26 cellular contexts compared by ENCODE assay signal in genomic region chr11:34929794-34930763, GRCh38. TPM values are rescaled to one million over a fixed set of nuclear protein-coding genes. Genes with fewer than 3 reads are reported as not detected.
DNase-seq lines count a peak whose midpoint lies in the region; ATAC-seq, FAIRE-seq and TF ChIP-seq lines count a peak whose summit lies in the region.
"Had no signal": no experiment of that assay in that cellular context is flagged by ENCODE, and none has a peak within 500 bp of the region (broad histone marks: within the 10 kb centered on the region; RNA-seq: fewer than 3 reads in every experiment).

No MANE protein-coding gene starts in this region.

- H3K9me2 ChIP-seq in SK-N-SH: no peaks in the 10 kb centered on the region

- peak overlapping the region; percentile 30 for H3K27ac Mint-ChIP-seq in type B pancreatic cell

- no peak for ATAC-seq in SK-N-SH treated with all-trans-retinoic acid at 6 μM for 48 hours
- peak; percentile 100 for ATAC-seq in HepG2
- no peak for ATAC-seq in sciatic nerve
- no peak for ATAC-seq in GM21447 (IDR thresholded peaks at IDR 0.05; ENCODE audit: unreplicated experiment)
- ATAC-seq: left ventricle myocardium superior had no signal

- no peaks in the 10 kb centered on the region for H4K20me1 ChIP-seq in SK-N-SH (ENCODE audit: insufficient read depth)
- H4K20me1 ChIP-seq in HepG2 (ENCODE audit: insufficient read depth, low read length): 0 out of 2 replicates have a peak, but pooled peaks cover 7% of the 10 kb centered on the region

- WGBS in SK-N-SH (ENCODE audit: low lambda C conversion rate): 92% methylated on average over 11 of the region's 11 CpGs
- 42% methylated on average over 10 of the region's 11 CpGs for WGBS in HepG2 (ENCODE audit: low lambda C conversion rate)

- H3K79me2 ChIP-seq in SK-N-SH (ENCODE audit: insufficient read depth) (peaks cover 66% of the 10 kb centered on the region), HepG2 (ENCODE audit: insufficient read depth, low read length) (peaks cover 79% of the 10 kb centered on the region)

- H3K9ac ChIP-seq in SK-N-SH (no peak overlapping the region), HepG2 (ENCODE audit: insufficient read depth, low read depth, low read length) (peak overlapping the region; percentile 49)
- H3K9ac ChIP-seq: BLaER1 had no signal

- peak; percentile 71 for FAIRE-seq in HepG2 (lab: Jason Lieb, UNC)

- no peak for TF ChIP-seq RAD21 in SK-N-SH (IDR thresholded peaks at IDR 0.05; ENCODE audit: low read length)
- no peak for TF ChIP-seq RAD21 in HepG2 (CRISPR knock-in tag; IDR thresholded peaks at IDR 0.05)

- no peak overlapping the region for H3K27ac ChIP-seq in SK-N-SH (ENCODE audit: low read depth in 2 of 2, low read length in 1 of 2)
- peak overlapping the region; percentile 80 for H3K27ac ChIP-seq in HepG2 (ENCODE audit: extremely low read length, insufficient read depth, low read length)
- H3K27ac ChIP-seq: ascending aorta, BLaER1, esophagus muscularis mucosa, right atrium auricular region, tibial nerve, WERI-Rb-1 had no signal

- no peak for TF ChIP-seq POLR2A in HepG2 (IDR thresholded peaks at IDR 0.05; ENCODE audit: insufficient read depth in 1 of 2, low read depth in 2 of 2, low read length in 2 of 2)

- H3K4me2 ChIP-seq in SK-N-SH (no peak overlapping the region), HepG2 (ENCODE audit: low read depth, low read length) (peak overlapping the region; percentile 60)
- H3K4me2 ChIP-seq: BLaER1 had no signal

- no peak for TF ChIP-seq CTCF in SK-N-SH (IDR thresholded peaks at IDR 0.05)
- TF ChIP-seq CTCF in HepG2 (CRISPR knock-in tag; IDR thresholded peaks at IDR 0.05): 0 out of 2 replicates have a peak, but pooled peaks have one; percentile 7
- TF ChIP-seq CTCF in type B pancreatic cell (conservative IDR thresholded peaks at IDR 0.05): no peak

- no peak for TF ChIP-seq EP300 in SK-N-SH (IDR thresholded peaks at IDR 0.05; ENCODE audit: borderline replicate concordance in 1 of 2, low read depth in 1 of 2, low read length in 1 of 2)
- peak; percentile 44 to 92; a peak in 3 of 4 replicates for TF ChIP-seq EP300 in HepG2 (IDR thresholded peaks at IDR 0.05; ENCODE audit: low read depth in 2 of 2, low read length in 2 of 2)
- TF ChIP-seq EP300 in HepG2 (CRISPR knock-in tag; IDR thresholded peaks at IDR 0.05; ENCODE audit: borderline replicate concordance): peak; percentile 87

- POLR2A ChIA-PET in SK-N-SH (lab: Yijun Ruan, JAX) (no interaction called here), HepG2 (lab: Yijun Ruan, JAX) (interaction anchor here (0.7 to 2.9 kb wide), 13 partner anchors 10 to 461 kb away, joined by 3 to 46 read pairs (median 3); partner anchors contain the start of genes APIP and PDHX)

- H2AFZ ChIP-seq in SK-N-SH (ENCODE audit: low read depth) (no peak overlapping the region), HepG2 (ENCODE audit: low read length) (no peak overlapping the region)

- H3K9me3 ChIP-seq in SK-N-SH (no peaks in the 10 kb centered on the region), HepG2 (ENCODE audit: low read length) (no peaks in the 10 kb centered on the region)
- H3K9me3 ChIP-seq: ascending aorta, BLaER1, esophagus muscularis mucosa, right atrium auricular region, tibial nerve had no signal

- peak overlapping the region; percentile 12 for H3K4me3 Mint-ChIP-seq in type B pancreatic cell

- CTCF ChIA-PET in SK-N-SH (lab: Yijun Ruan, JAX): interaction anchor here (0.9 to 6.8 kb wide), 7 partner anchors 8 to 482 kb away, joined by 3 to 92 read pairs (median 3); no protein-coding TSS in a partner anchor
- CTCF ChIA-PET in HepG2 (lab: Yijun Ruan, JAX; ENCODE audit: low intra/inter-chr PET ratio, low total read pairs): no interaction called here

- H3K36me3 ChIP-seq in SK-N-SH (replicated peaks in 1 of 2; ENCODE audit: control insufficient read depth in 1 of 2, insufficient read depth in 2 of 2, low read length in 1 of 2) (peaks cover 15 to 31% of the 10 kb centered on the region in 2 experiments), HepG2 (replicated peaks in 1 of 2; ENCODE audit: control insufficient read depth in 1 of 2, insufficient read depth in 2 of 2, low read length in 2 of 2) (peaks cover 0 to 20% of the 10 kb centered on the region in 2 experiments; a peak in 4 of 5 replicates)

- H3K4me3 ChIP-seq in SK-N-SH (ENCODE audit: low read depth in 2 of 2, low read length in 1 of 2) (no peak overlapping the region), HepG2 (replicated peaks in 1 of 3; ENCODE audit: insufficient read depth in 1 of 3, low read depth in 2 of 3, low read length in 3 of 3) (peak overlapping the region in 1 of 3 experiments; percentile 5; a peak in 1 of 6 replicates)
- H3K4me3 ChIP-seq: ascending aorta, BLaER1, esophagus muscularis mucosa, right atrium auricular region, tibial nerve had no signal

- H3F3A ChIP-seq in SK-N-SH (replicated peaks; ENCODE audit: insufficient read depth): peaks cover 13% of the 10 kb centered on the region

- no peaks in the 10 kb centered on the region for H3K9me3 Mint-ChIP-seq in type B pancreatic cell

- no TSS peak for BruUV-seq in HepG2 (replicated peaks; lab: Mats Ljungman, UMichigan)

- intact Hi-C loops in HepG2 (cut with micrococcal nuclease; ENCODE audit: unreplicated experiment) (no loop called here), sciatic nerve (cut with DNase I) (loop anchor here (5.0 kb wide), 1 partner anchor 462 kb away; no protein-coding TSS in a partner anchor)

- H3K27me3 Mint-ChIP-seq in type B pancreatic cell: no peaks in the 10 kb centered on the region

- H3K27me3 ChIP-seq in SK-N-SH (ENCODE audit: insufficient read depth) (no peaks in the 10 kb centered on the region), HepG2 (ENCODE audit: control insufficient read depth in 1 of 2, insufficient read depth in 2 of 2, low read length in 2 of 2) (no peaks in the 10 kb centered on the region)
- H3K27me3 ChIP-seq: ascending aorta, BLaER1, esophagus muscularis mucosa, right atrium auricular region, tibial nerve had no signal

- H3K36me3 Mint-ChIP-seq in type B pancreatic cell: peaks cover 12% of the 10 kb centered on the region

- DNase-seq in SK-N-SH (no peak), SK-MEL-5 (ENCODE audit: low read depth, low spot score) (peak; percentile 85), HepG2 (ENCODE audit: low spot score) (peak; percentile 97), type B pancreatic cell (ENCODE audit: extremely low spot score, unreplicated experiment) (no peak), sciatic nerve (ENCODE audit: low spot score) (no peak)
- DNase-seq in activated T-cell treated with anti-CD3 and anti-CD28 coated beads, Interleukin-2, amount 50 U/mL, for 48 hours: no peak
- DNase-seq: 8988T; activated CD4-positive, alpha-beta T cell treated with anti-CD3 and anti-CD28 coated beads, Interleukin-2, amount 50 U/mL, for 48 hours; activated naive CD4-positive, alpha-beta T cell treated with Interleukin-2 at 50 U/mL for 16 hours; cerebellar nuclear complex; DMS153; effector CD8-positive, alpha-beta T cell; left ventricle myocardium superior; NCI-H1048; NCI-H2081; NCI-H524; nucleus accumbens; SHP77; WERI-Rb-1 had no signal

- H3K4me1 ChIP-seq in SK-N-SH (ENCODE audit: control insufficient read depth in 1 of 2, insufficient read depth in 2 of 2, low read depth in 1 of 2, low read length in 1 of 2) (peaks cover 11 to 30% of the 10 kb centered on the region in 2 experiments; a peak in 2 of 4 replicates), HepG2 (ENCODE audit: insufficient read depth, low read length) (peaks cover 66% of the 10 kb centered on the region)
- H3K4me1 ChIP-seq: BLaER1 had no signal

- in situ Hi-C loops in SK-MEL-5 (cut with HindIII; ENCODE audit: low pct_unique_long_range_greater_than_20kb, low sequenced_read_pairs): no loop called here
- in situ Hi-C loops in HepG2 (cut with HindIII; ENCODE audit: extremely low pct_ligation_motif_present, low pct_unique_long_range_greater_than_20kb): loop anchor here (5.0 to 10.0 kb wide), 2 partner anchors 307 to 455 kb away; no protein-coding TSS in a partner anchor

- H3K4me1 Mint-ChIP-seq in type B pancreatic cell (ENCODE audit: unreplicated experiment): peaks cover 28% of the 10 kb centered on the region

RNA-seq across cellular contexts. Expression of gene PDHX, which starts 13.7 kb away (rescaled TPM):
- polyA plus RNA-seq in SK-N-SH (2012; rRNA removed) (14.8 and 19.1 TPM in 2 replicates), HepG2 (2011; rRNA removed) (32.9 and 41.0 TPM in 2 replicates)
- 18.9 and 22.0 TPM in 2 replicates for polyA plus RNA-seq in SK-N-SH (2012; cell fraction: cytosol; rRNA removed)
- 11.6 and 17.0 TPM in 2 replicates for polyA plus RNA-seq in SK-N-SH (2012; cell fraction: nucleus; rRNA removed)
- 48.8 and 53.0 TPM in 2 replicates for total RNA-seq in SK-MEL-5 (2014; rRNA removed; shearing (Covaris generic))
- 33.2 and 50.5 TPM in 2 replicates for polyA plus RNA-seq in SK-MEL-5 (2015; cell fraction: cytosol; rRNA removed)
- 36.2 and 45.1 TPM in 2 replicates for polyA plus RNA-seq in SK-MEL-5 (2015; cell fraction: nucleus; rRNA removed)
- total RNA-seq in HepG2 (2016; rRNA removed; fragmentation: Illumina TruSeq; extraction: Trizol) (73.8 and 106 TPM in 2 replicates), type B pancreatic cell (ENCODE audit: low replicate concordance) (40.3 and 46.0 TPM in 2 replicates), sciatic nerve (37.0 TPM)
- 41.6 and 44.1 TPM in 2 replicates for total RNA-seq in HepG2 (2016; cell fraction: cytosol; rRNA removed; fragmentation: Illumina TruSeq; extraction: Trizol; ENCODE audit: low read depth)
- 72.5 and 104 TPM in 2 replicates for total RNA-seq in HepG2 (2016; cell fraction: insoluble cytoplasmic fraction; rRNA removed; fragmentation: Illumina TruSeq; extraction: Trizol)
- 37.7 and 42.3 TPM in 2 replicates for total RNA-seq in HepG2 (2016; cell fraction: membrane; rRNA removed; fragmentation: Illumina TruSeq; extraction: Trizol)
- total RNA-seq in HepG2 (2016; cell fraction: nucleus; rRNA removed; fragmentation: Illumina TruSeq; extraction: Trizol): 43.0 and 44.2 TPM in 2 replicates
- polyA plus RNA-seq in HepG2 (2011; cell fraction: cytosol; rRNA removed): 24.4 and 27.6 TPM in 2 replicates
- polyA plus RNA-seq in HepG2 (2011; cell fraction: nucleus; rRNA removed): 15.3 and 16.3 TPM in 2 replicates
- polyA plus RNA-seq in HepG2 (2012): 35.7 and 57.8 TPM in 2 replicates
- polyA plus RNA-seq in HepG2 (2016; cell fraction: cytosol; fragmentation: Illumina TruSeq; extraction: Trizol; ENCODE audit: low read depth): 6.3 and 6.7 TPM in 2 replicates
- 95.4 and 97.5 TPM in 2 replicates for polyA plus RNA-seq in HepG2 (2016; cell fraction: insoluble cytoplasmic fraction; fragmentation: Illumina TruSeq; extraction: Trizol; ENCODE audit: low read depth)
- 14.4 and 16.3 TPM in 2 replicates for polyA plus RNA-seq in HepG2 (2016; cell fraction: membrane; fragmentation: Illumina TruSeq; extraction: Trizol; ENCODE audit: low read depth)
- 43.7 and 45.9 TPM in 2 replicates for polyA plus RNA-seq in HepG2 (2016; cell fraction: nucleus; fragmentation: Illumina TruSeq; extraction: Trizol; ENCODE audit: insufficient read depth, low read depth)
- 30.6 and 40.4 TPM in 2 replicates for polyA minus RNA-seq in HepG2 (2011; rRNA and poly(A)+ RNA removed; ENCODE audit: low replicate concordance)
- 38.4 and 43.3 TPM in 2 replicates for polyA minus RNA-seq in HepG2 (2011; cell fraction: cytosol; rRNA and poly(A)+ RNA removed)
- polyA minus RNA-seq in HepG2 (2011; cell fraction: nucleus; rRNA and poly(A)+ RNA removed): 67.5 and 80.9 TPM in 2 replicates

RNA-seq across cellular contexts. Expression of gene APIP, which starts 13.9 kb away (rescaled TPM):
- polyA plus RNA-seq in SK-N-SH (2012; rRNA removed) (21.3 and 22.5 TPM in 2 replicates), HepG2 (2011; rRNA removed) (10.9 and 16.9 TPM in 2 replicates)
- 26.6 and 39.0 TPM in 2 replicates for polyA plus RNA-seq in SK-N-SH (2012; cell fraction: cytosol; rRNA removed)
- polyA plus RNA-seq in SK-N-SH (2012; cell fraction: nucleus; rRNA removed): 13.7 and 26.9 TPM in 2 replicates
- 29.4 and 39.7 TPM in 2 replicates for total RNA-seq in SK-MEL-5 (2014; rRNA removed; shearing (Covaris generic))
- polyA plus RNA-seq in SK-MEL-5 (2015; cell fraction: cytosol; rRNA removed): 19.7 and 29.7 TPM in 2 replicates
- 42.4 and 57.5 TPM in 2 replicates for polyA plus RNA-seq in SK-MEL-5 (2015; cell fraction: nucleus; rRNA removed)
- total RNA-seq in HepG2 (2016; rRNA removed; fragmentation: Illumina TruSeq; extraction: Trizol) (31.0 and 41.8 TPM in 2 replicates), type B pancreatic cell (ENCODE audit: low replicate concordance) (17.3 and 23.4 TPM in 2 replicates), sciatic nerve (35.4 TPM)
- 9.9 and 10.1 TPM in 2 replicates for total RNA-seq in HepG2 (2016; cell fraction: cytosol; rRNA removed; fragmentation: Illumina TruSeq; extraction: Trizol; ENCODE audit: low read depth)
- 31.4 and 48.5 TPM in 2 replicates for total RNA-seq in HepG2 (2016; cell fraction: insoluble cytoplasmic fraction; rRNA removed; fragmentation: Illumina TruSeq; extraction: Trizol)
- 14.2 and 15.9 TPM in 2 replicates for total RNA-seq in HepG2 (2016; cell fraction: membrane; rRNA removed; fragmentation: Illumina TruSeq; extraction: Trizol)
- total RNA-seq in HepG2 (2016; cell fraction: nucleus; rRNA removed; fragmentation: Illumina TruSeq; extraction: Trizol): 15.4 and 16.1 TPM in 2 replicates
- polyA plus RNA-seq in HepG2 (2011; cell fraction: cytosol; rRNA removed): 10.8 and 10.9 TPM in 2 replicates
- polyA plus RNA-seq in HepG2 (2011; cell fraction: nucleus; rRNA removed): 2.8 and 5.2 TPM in 2 replicates
- polyA plus RNA-seq in HepG2 (2012): 17.8 and 20.5 TPM in 2 replicates
- 7.2 and 8.5 TPM in 2 replicates for polyA plus RNA-seq in HepG2 (2016; cell fraction: cytosol; fragmentation: Illumina TruSeq; extraction: Trizol; ENCODE audit: low read depth)
- 65.8 and 75.5 TPM in 2 replicates for polyA plus RNA-seq in HepG2 (2016; cell fraction: insoluble cytoplasmic fraction; fragmentation: Illumina TruSeq; extraction: Trizol; ENCODE audit: low read depth)
- 14.5 and 15.3 TPM in 2 replicates for polyA plus RNA-seq in HepG2 (2016; cell fraction: membrane; fragmentation: Illumina TruSeq; extraction: Trizol; ENCODE audit: low read depth)
- polyA plus RNA-seq in HepG2 (2016; cell fraction: nucleus; fragmentation: Illumina TruSeq; extraction: Trizol; ENCODE audit: insufficient read depth, low read depth): 26.8 and 31.3 TPM in 2 replicates
- polyA minus RNA-seq in HepG2 (2011; rRNA and poly(A)+ RNA removed; ENCODE audit: low replicate concordance): 3.3 and 3.6 TPM in 2 replicates
- 5.6 and 6.0 TPM in 2 replicates for polyA minus RNA-seq in HepG2 (2011; cell fraction: cytosol; rRNA and poly(A)+ RNA removed)
- 3.0 and 5.3 TPM in 2 replicates for polyA minus RNA-seq in HepG2 (2011; cell fraction: nucleus; rRNA and poly(A)+ RNA removed)

Comparison
In these comparisons a context has a peak if more than half of its experiments do, and no peak if none do; other contexts are left out.
1. DNase-seq: peak in SK-MEL-5 (single experiment) and HepG2 (single experiment); none in SK-N-SH (single experiment), type B pancreatic cell (single experiment), sciatic nerve (single experiment) and activated T-cell treated with anti-CD3 and anti-CD28 coated beads, Interleukin-2, amount 50 U/mL, for 48 hours (0 of 2).